ENCODE assay signal across 1 cellular context in the genomic region with DNA sequence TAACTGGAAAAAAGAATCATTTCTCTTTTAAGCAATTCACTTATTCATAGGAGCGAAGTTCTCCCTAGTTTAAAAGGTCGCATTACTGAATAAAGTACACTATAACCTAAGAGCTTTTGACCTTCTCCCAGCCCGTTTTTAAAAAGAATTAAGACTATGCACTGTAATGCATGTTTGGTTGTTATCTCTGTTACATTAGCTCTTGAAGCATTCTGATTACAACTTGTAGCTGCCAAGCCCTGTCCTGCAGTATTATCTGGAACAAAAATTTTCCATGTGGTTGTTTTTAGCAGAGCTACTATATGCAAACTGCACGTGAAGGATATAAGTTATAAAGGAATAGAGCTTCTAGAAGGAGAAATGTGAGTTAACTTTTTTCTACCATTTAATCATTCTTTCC.
TF ChIP-seq lines count a peak whose summit lies in the region.

No MANE protein-coding gene starts in this region.

TF ChIP-seq in IMR-90, 13 proteins besides CTCF, POLR2A, EP300 and RAD21:
- TF ChIP-seq MAZ (IDR thresholded peaks at IDR 0.05; ENCODE audit: borderline replicate concordance, low read depth, low read length) (no peak), BHLHE40 (IDR thresholded peaks at IDR 0.05; ENCODE audit: low read depth, low read length) (no peak), MXI1 (IDR thresholded peaks at IDR 0.05; ENCODE audit: borderline replicate concordance, low read depth, low read length) (no peak), CHD1 (IDR thresholded peaks at IDR 0.05; ENCODE audit: low read depth, low read length) (no peak), RCOR1 (IDR thresholded peaks at IDR 0.05; ENCODE audit: insufficient replicate concordance, low read length) (no peak), MAFK (IDR thresholded peaks at IDR 0.05; ENCODE audit: low read depth, low read length) (no peak), CEBPB (IDR thresholded peaks at IDR 0.05; ENCODE audit: low read depth, low read length) (no peak), NFE2L2 (IDR thresholded peaks at IDR 0.05; ENCODE audit: low read depth, low read length) (no peak), FOS (IDR thresholded peaks at IDR 0.05; ENCODE audit: low read depth, low read length) (no peak), SMC3 (IDR thresholded peaks at IDR 0.05; ENCODE audit: low read depth, low read length) (no peak)
- TF ChIP-seq, protein P1, sequence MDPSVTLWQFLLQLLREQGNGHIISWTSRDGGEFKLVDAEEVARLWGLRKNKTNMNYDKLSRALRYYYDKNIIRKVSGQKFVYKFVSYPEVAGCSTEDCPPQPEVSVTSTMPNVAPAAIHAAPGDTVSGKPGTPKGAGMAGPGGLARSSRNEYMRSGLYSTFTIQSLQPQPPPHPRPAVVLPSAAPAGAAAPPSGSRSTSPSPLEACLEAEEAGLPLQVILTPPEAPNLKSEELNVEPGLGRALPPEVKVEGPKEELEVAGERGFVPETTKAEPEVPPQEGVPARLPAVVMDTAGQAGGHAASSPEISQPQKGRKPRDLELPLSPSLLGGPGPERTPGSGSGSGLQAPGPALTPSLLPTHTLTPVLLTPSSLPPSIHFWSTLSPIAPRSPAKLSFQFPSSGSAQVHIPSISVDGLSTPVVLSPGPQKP (IDR thresholded peaks at IDR 0.05; ENCODE audit: borderline replicate concordance, low read depth, low read length): no peak
- TF ChIP-seq, protein P2, sequence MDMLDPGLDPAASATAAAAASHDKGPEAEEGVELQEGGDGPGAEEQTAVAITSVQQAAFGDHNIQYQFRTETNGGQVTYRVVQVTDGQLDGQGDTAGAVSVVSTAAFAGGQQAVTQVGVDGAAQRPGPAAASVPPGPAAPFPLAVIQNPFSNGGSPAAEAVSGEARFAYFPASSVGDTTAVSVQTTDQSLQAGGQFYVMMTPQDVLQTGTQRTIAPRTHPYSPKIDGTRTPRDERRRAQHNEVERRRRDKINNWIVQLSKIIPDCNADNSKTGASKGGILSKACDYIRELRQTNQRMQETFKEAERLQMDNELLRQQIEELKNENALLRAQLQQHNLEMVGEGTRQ (IDR thresholded peaks at IDR 0.05; ENCODE audit: low read depth, low read length): no peak
